In the genomic region with DNA sequence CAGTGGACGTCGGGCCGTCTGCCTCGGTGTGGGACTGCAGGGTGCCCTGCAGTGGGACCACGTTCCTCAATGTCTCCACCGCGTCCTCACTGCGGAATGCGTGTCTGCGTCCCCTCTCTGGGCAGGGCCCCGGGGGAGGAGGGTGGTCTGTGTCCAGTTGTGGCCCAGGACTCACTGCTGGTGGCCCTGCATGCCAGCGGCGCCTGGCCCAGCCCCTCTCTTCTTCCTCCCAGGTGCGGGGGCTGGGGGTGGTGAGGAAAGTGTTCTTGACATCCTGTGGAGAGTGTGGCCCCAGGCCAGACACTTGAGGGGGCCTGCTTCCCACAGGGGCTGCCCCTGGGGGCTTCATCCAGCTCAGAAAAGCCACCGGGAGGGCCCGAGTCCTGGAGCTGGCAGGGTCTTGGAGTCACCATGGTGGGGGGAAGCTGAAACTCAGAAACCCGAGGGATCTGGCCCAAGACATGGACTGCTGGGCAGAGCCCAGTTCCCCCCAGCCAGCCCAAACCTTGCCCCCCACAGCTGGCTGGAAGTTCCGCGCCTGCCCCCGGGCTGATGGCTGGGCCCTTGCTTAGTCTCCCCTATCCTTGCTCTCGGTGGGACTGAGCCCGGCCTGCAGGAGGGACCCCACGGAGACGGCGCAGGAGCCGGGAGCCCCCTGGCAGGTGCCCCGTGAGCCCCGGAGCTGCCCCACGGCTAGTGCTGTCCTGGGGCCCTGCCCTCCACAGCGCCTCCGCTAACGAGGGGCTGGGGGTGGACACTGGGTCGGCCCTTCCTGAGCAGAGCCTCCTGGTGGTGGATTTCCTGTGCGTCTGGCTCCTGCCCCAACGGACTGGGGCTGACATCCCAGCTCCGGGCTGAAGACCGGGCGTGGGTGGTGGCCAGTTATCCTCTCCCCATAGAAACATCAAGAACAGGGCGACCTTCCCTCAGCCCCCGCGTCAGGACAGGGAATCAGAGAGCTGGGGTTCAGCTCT, we compare ENCODE assay signal across 1 cellular context.
TF ChIP-seq lines count a peak whose summit lies in the region.

No MANE protein-coding gene starts in this region.

TF ChIP-seq in K562, 482 proteins besides CTCF, POLR2A, EP300 and RAD21:
- TF ChIP-seq KDM5B (IDR thresholded peaks at IDR 0.05; ENCODE audit: insufficient replicate concordance, low read depth, low read length) (no peak), ZNF449 (CRISPR knock-in tag; IDR thresholded peaks at IDR 0.05) (no peak), ZBTB7A (IDR thresholded peaks at IDR 0.05; ENCODE audit: borderline replicate concordance, control insufficient read depth, low read depth, low read length) (0 out of 2 replicates have a peak, but pooled peaks have one; percentile 22), ZNF197 (CRISPR knock-in tag; IDR thresholded peaks at IDR 0.05; ENCODE audit: low read depth) (no peak), GTF2A2 (tag; IDR thresholded peaks at IDR 0.05) (no peak), EGR1 (conservative IDR thresholded peaks at IDR 0.05) (peak; percentile 29), HDAC8 (tag; IDR thresholded peaks at IDR 0.05) (no peak)
TF ChIP-seq in K562: peak in this region for 2.
